11 cellular contexts compared by ENCODE assay signal in the genomic region with DNA sequence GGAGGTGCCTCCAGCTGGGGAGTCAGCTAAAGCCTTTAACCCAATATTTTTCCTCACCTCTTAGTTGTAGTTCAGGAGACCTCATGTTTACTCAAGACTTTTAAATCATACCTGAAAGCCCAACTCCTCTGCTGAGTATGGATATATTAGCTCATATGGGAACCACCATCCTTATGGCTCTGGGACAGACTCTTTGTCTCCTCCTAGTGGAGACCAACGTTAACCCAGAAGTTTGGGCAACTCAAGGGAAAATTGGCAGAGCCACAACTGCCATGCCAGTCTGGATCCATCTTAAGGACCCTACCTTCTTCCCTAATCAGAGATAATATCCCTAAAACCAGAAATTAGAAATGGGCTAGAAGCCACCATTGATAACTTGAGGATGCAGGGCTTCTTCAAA.
DNase-seq lines count a peak whose midpoint lies in the region; ATAC-seq and TF ChIP-seq lines count a peak whose summit lies in the region.
"Had no signal": no experiment of that assay in that cellular context is flagged by ENCODE, and none has a peak within 500 bp of the region (broad histone marks: within the 10 kb centered on the region; RNA-seq: fewer than 3 reads in every experiment).

No MANE protein-coding gene starts in this region.

- no peak for TF ChIP-seq EP300 in sigmoid colon (IDR thresholded peaks at IDR 0.05)

- peaks cover 1% of the 10 kb centered on the region for H3K4me1 ChIP-seq in PC-3 (ENCODE audit: insufficient read depth, low read length)
- H3K4me1 ChIP-seq in hepatocyte (ENCODE audit: insufficient read depth): no peaks in the 10 kb centered on the region
- no peaks in the 10 kb centered on the region for H3K4me1 ChIP-seq in sigmoid colon
- H3K4me1 ChIP-seq: pancreas had no signal

- no TSS peak for BruUV-seq in PC-3 (replicated peaks; lab: Mats Ljungman, UMichigan)

- H3K9ac ChIP-seq in PC-3 (ENCODE audit: low read length): no peak overlapping the region

- TF ChIP-seq POLR2A in GM18505 (IDR thresholded peaks at IDR 0.05; ENCODE audit: borderline replicate concordance, extremely low read depth, insufficient read depth, insufficient read length) (no peak), sigmoid colon (IDR thresholded peaks at IDR 0.05) (no peak)

- H3K27ac ChIP-seq in PC-3 (ENCODE audit: low read length) (no peak overlapping the region), hepatocyte (no peak overlapping the region), sigmoid colon (no peak overlapping the region)
- H3K27ac ChIP-seq: pancreas had no signal

- WGBS in hepatocyte (ENCODE audit: low lambda C conversion rate, missing lambda C conversion rate): 83% methylated on average over 1 of the region's 1 CpG
- 68 to 89% methylated on average over 1 of the region's 1 CpG for WGBS in sigmoid colon, 2 donors

- H3K9me3 ChIP-seq in PC-3 (ENCODE audit: low read length) (0 out of 2 replicates have a peak, but pooled peaks cover 4% of the 10 kb centered on the region), hepatocyte (ENCODE audit: low read depth) (no peaks in the 10 kb centered on the region), sigmoid colon (no peaks in the 10 kb centered on the region)
- H3K9me3 ChIP-seq: pancreas had no signal

- ATAC-seq in GM18505 (IDR thresholded peaks at IDR 0.05; ENCODE audit: unreplicated experiment): peak; percentile 47
- no peak for ATAC-seq in PC-3
- ATAC-seq: pancreas had no signal

- H3K79me2 ChIP-seq in PC-3 (ENCODE audit: low read length) (no peaks in the 10 kb centered on the region), hepatocyte (no peaks in the 10 kb centered on the region)

- H3K4me3 ChIP-seq in PC-3 (ENCODE audit: low read length): no peak overlapping the region
- H3K4me3 ChIP-seq in hepatocyte: no peak overlapping the region
- no peak overlapping the region for H3K4me3 ChIP-seq in sigmoid colon
- H3K4me3 ChIP-seq: pancreas had no signal

- intact Hi-C loops in PC-3 (cut with micrococcal nuclease) (no loop called here), sigmoid colon (cut with DNase I) (no loop called here)

- DNase-seq in DMS53 treated with DMSO at 0.1 percent for 48 hours (lab: John Stamatoyannopoulos, UW; ENCODE audit: unreplicated experiment): peak; percentile 32
- peak; percentile 25 for DNase-seq in PC-3
- DNase-seq in hepatocyte (ENCODE audit: low spot score): no peak
- no peak for DNase-seq in sigmoid colon
- DNase-seq in NCI-H1930 (lab: John Stamatoyannopoulos, UW): no peak
- DNase-seq in NCI-H1048 (lab: John Stamatoyannopoulos, UW): no peak
- DNase-seq in HEK293T (ENCODE audit: extremely low spot score): no peak
- DNase-seq: activated T-cell treated with anti-CD3 and anti-CD28 coated beads, Interleukin-2, amount 50 U/mL, for 48 hours; effector CD8-positive, alpha-beta T cell; pancreas had no signal

- H3K27me3 ChIP-seq in PC-3 (ENCODE audit: low read length) (no peaks in the 10 kb centered on the region), hepatocyte (no peaks in the 10 kb centered on the region), sigmoid colon (no peaks in the 10 kb centered on the region)
- H3K27me3 ChIP-seq: pancreas had no signal

- H2AFZ ChIP-seq in PC-3 (ENCODE audit: low read length): no peak overlapping the region
- H2AFZ ChIP-seq in hepatocyte: no peak overlapping the region

- POLR2A ChIA-PET in PC-3 (lab: Charles Lee; ENCODE audit: unreplicated experiment) (no interaction called here), HEK293T (lab: Yijun Ruan, JAX) (no interaction called here)

- no peaks in the 10 kb centered on the region for H3F3A ChIP-seq in PC-3 (ENCODE audit: low read length, unreplicated experiment)

- CTCF ChIA-PET in PC-3 (lab: Charles Lee) (interaction anchor here (0.6 to 0.7 kb wide), 2 partner anchors 10 to 154 kb away, joined by 3 read pairs; no protein-coding TSS in a partner anchor), HEK293T (lab: Yijun Ruan, JAX) (no interaction called here)

- TF ChIP-seq CTCF in PC-3 (conservative IDR thresholded peaks at IDR 0.05; ENCODE audit: low read depth, low read length): peak; percentile 52
- TF ChIP-seq CTCF in hepatocyte (IDR thresholded peaks at IDR 0.05; ENCODE audit: poor library complexity): peak; percentile 13
- no peak for TF ChIP-seq CTCF in sigmoid colon (IDR thresholded peaks at IDR 0.05)

- no peaks in the 10 kb centered on the region for H3K36me3 ChIP-seq in PC-3 (ENCODE audit: low read depth, low read length)
- H3K36me3 ChIP-seq in hepatocyte (replicated peaks; ENCODE audit: insufficient read depth, low read depth): no peaks in the 10 kb centered on the region
- no peaks in the 10 kb centered on the region for H3K36me3 ChIP-seq in sigmoid colon
- H3K36me3 ChIP-seq: pancreas had no signal

- no peaks in the 10 kb centered on the region for H3K9me2 ChIP-seq in PC-3 (replicated peaks; ENCODE audit: low read length)
- H3K9me2 ChIP-seq in hepatocyte (replicated peaks; ENCODE audit: insufficient read depth): no peaks in the 10 kb centered on the region

- H4K20me1 ChIP-seq in PC-3 (ENCODE audit: low read length): no peaks in the 10 kb centered on the region
- H4K20me1 ChIP-seq in hepatocyte (ENCODE audit: insufficient read depth, poor library complexity, severe bottlenecking): no peaks in the 10 kb centered on the region

- H3K4me2 ChIP-seq in PC-3 (ENCODE audit: low read length) (no peak overlapping the region), hepatocyte (no peak overlapping the region)

TF ChIP-seq in HEK293T, 16 proteins besides CTCF, POLR2A, EP300 and RAD21:
- TF ChIP-seq, protein P1, sequence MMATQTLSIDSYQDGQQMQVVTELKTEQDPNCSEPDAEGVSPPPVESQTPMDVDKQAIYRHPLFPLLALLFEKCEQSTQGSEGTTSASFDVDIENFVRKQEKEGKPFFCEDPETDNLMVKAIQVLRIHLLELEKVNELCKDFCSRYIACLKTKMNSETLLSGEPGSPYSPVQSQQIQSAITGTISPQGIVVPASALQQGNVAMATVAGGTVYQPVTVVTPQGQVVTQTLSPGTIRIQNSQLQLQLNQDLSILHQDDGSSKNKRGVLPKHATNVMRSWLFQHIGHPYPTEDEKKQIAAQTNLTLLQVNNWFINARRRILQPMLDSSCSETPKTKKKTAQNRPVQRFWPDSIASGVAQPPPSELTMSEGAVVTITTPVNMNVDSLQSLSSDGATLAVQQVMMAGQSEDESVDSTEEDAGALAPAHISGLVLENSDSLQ (IDR thresholded peaks at IDR 0.05): no peak
- TF ChIP-seq FOXA1 (IDR thresholded peaks at IDR 0.05) (no peak), ZNF384 (IDR thresholded peaks at IDR 0.05) (no peak), ARNT (IDR thresholded peaks at IDR 0.05) (no peak), BHLHE40 (IDR thresholded peaks at IDR 0.05; ENCODE audit: borderline replicate concordance) (no peak), FOXK2 (IDR thresholded peaks at IDR 0.05) (no peak), ELF4 (IDR thresholded peaks at IDR 0.05) (no peak), FOXM1 (IDR thresholded peaks at IDR 0.05; ENCODE audit: borderline replicate concordance) (no peak), HDGF (IDR thresholded peaks at IDR 0.05; ENCODE audit: borderline replicate concordance) (no peak), CTBP1 (IDR thresholded peaks at IDR 0.05; ENCODE audit: borderline replicate concordance) (no peak), TARDBP (IDR thresholded peaks at IDR 0.05) (no peak), L3MBTL2 (conservative IDR thresholded peaks at IDR 0.05) (no peak), SP1 (IDR thresholded peaks at IDR 0.05) (no peak)

Comparison
In these comparisons a context has a peak if more than half of its experiments do, and no peak if none do; other contexts are left out.
1. DNase-seq: peak in DMS53 treated with DMSO at 0.1 percent for 48 hours (single experiment) and PC-3 (single experiment); none in hepatocyte (single experiment), sigmoid colon (single experiment), NCI-H1930 (0 of 2), NCI-H1048 (single experiment) and HEK293T (single experiment).
2. CTCF ChIP-seq: peak in PC-3 (single experiment) and hepatocyte (single experiment); none in sigmoid colon (0 of 4).